In the genomic region with DNA sequence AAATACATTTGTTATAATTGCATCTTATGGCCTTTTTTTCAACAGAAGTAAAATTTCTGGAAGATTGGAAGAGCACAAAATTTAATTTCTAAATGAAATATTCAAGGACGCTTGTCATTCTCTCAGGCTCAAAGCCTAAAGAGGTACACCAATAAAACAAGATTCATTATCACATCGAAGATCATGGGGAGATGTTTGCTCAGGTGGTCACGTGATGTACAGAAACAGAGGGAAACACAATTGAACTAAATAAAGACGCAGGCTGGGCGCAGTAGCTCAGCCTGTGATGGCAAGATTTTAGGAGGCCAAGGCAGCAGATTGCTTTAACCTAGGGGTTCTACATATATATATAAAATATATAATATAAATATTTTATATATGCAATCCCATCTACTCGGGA, we compare ENCODE assay signal across 2 cellular contexts.
TF ChIP-seq lines count a peak whose summit lies in the region.

No MANE protein-coding gene starts in this region.

TF ChIP-seq in HepG2, 621 proteins besides CTCF, POLR2A, EP300 and RAD21:
- no peak for TF ChIP-seq ZBTB1 (CRISPR knock-in tag; IDR thresholded peaks at IDR 0.05; ENCODE audit: borderline replicate concordance)
- TF ChIP-seq FUBP1 (CRISPR knock-in tag; IDR thresholded peaks at IDR 0.05; ENCODE audit: borderline replicate concordance), result no peak
- no peak for TF ChIP-seq RFX3 (CRISPR knock-in tag; IDR thresholded peaks at IDR 0.05)
- TF ChIP-seq REPIN1 (CRISPR knock-in tag; IDR thresholded peaks at IDR 0.05; ENCODE audit: borderline replicate concordance, low read depth), result no peak
- 0 out of 2 replicates have a peak, but pooled peaks have one; percentile 9 for TF ChIP-seq USF2 (IDR thresholded peaks at IDR 0.05; ENCODE audit: low read depth, low read length)
- no peak for TF ChIP-seq USF2 (CRISPR knock-in tag; IDR thresholded peaks at IDR 0.05; ENCODE audit: borderline replicate concordance)

TF ChIP-seq in GM12878, 131 proteins besides CTCF, POLR2A, EP300 and RAD21:
- peak; percentile 49; the same call in 1 of the 2 replicates for TF ChIP-seq RAD51 (IDR thresholded peaks at IDR 0.05)
- no peak for TF ChIP-seq CBFB (IDR thresholded peaks at IDR 0.05; ENCODE audit: low read depth)
